Comparison of ENCODE assay signal across 9 cellular contexts in genomic region chr1:6127587-6128163, GRCh38. TPM values are rescaled to one million over a fixed set of nuclear protein-coding genes. Genes with fewer than 3 reads are reported as not detected.
DNase-seq lines count a peak whose midpoint lies in the region; ATAC-seq lines count a peak whose summit lies in the region.
"Had no signal": no experiment of that assay in that cellular context is flagged by ENCODE, and none has a peak within 500 bp of the region (broad histone marks: within the 10 kb centered on the region; RNA-seq: fewer than 3 reads in every experiment).

No MANE protein-coding gene starts in this region.

- CTCF ChIA-PET in CD8-positive, alpha-beta memory T cell (lab: Charles Lee), result no interaction called here
- CTCF ChIA-PET in activated CD4-positive, alpha-beta memory T cell treated with anti-CD3 and anti-CD28 coated beads, Interleukin-2, amount 10 ng/mL, durations not matched to agents 7 days and 5 days (lab: Charles Lee), result no interaction called here

- H3K9me3 ChIP-seq in CD8-positive, alpha-beta memory T cell (ENCODE audit: low read length), result no peaks in the 10 kb centered on the region
- H3K9me3 ChIP-seq in effector memory CD4-positive, alpha-beta T cell (ENCODE audit: control insufficient read depth, low read length), result no peaks in the 10 kb centered on the region

- POLR2A ChIA-PET in CD8-positive, alpha-beta memory T cell (lab: Charles Lee), result no interaction called here
- POLR2A ChIA-PET in activated CD4-positive, alpha-beta memory T cell treated with anti-CD3 and anti-CD28 coated beads, Interleukin-2, amount 10 ng/mL, durations not matched to agents 7 days and 5 days (lab: Charles Lee), result no interaction called here

- H3K27me3 ChIP-seq in CD8-positive, alpha-beta memory T cell (ENCODE audit: insufficient read depth, low read length, poor library complexity, severe bottlenecking), result no peaks in the 10 kb centered on the region
- H3K27me3 ChIP-seq in effector memory CD4-positive, alpha-beta T cell (replicated peaks; ENCODE audit: control insufficient read depth, insufficient read depth, low read length, poor library complexity, severe bottlenecking), result no peaks in the 10 kb centered on the region

- DNase-seq in CD8-positive, alpha-beta memory T cell, result peak; percentile 47 to 75 (median 62)
- DNase-seq in NCI-H1417 treated with DMSO at 0.1 percent for 48 hours (lab: John Stamatoyannopoulos, UW) (peak; percentile 71), naive B cell (peak; percentile 19)
- peak; percentile 76 for DNase-seq in activated CD4-positive, alpha-beta memory T cell treated with anti-CD3 and anti-CD28 coated beads, Interleukin-2, amount 10 ng/mL, durations not matched to agents 7 days and 5 days
- DNase-seq in effector memory CD4-positive, alpha-beta T cell, result peak; percentile 61 to 68 (median 62)
- DNase-seq in stimulated activated CD8-positive, alpha-beta memory T cell treated with anti-CD3 and anti-CD28 coated beads, Interleukin-7, amount 100 ng/mL, for 4 hours (ENCODE audit: low read depth in 2 of 2), result peak; percentile 29 to 59

- peaks cover 3 to 9% of the 10 kb centered on the region in 2 donors for H3K27me3 Mint-ChIP-seq in CD8-positive, alpha-beta memory T cell
- H3K27me3 Mint-ChIP-seq in activated CD4-positive, alpha-beta memory T cell treated with anti-CD3 and anti-CD28 coated beads, Interleukin-2, amount 10 ng/mL, durations not matched to agents 7 days and 5 days, result no peaks in the 10 kb centered on the region
- H3K27me3 Mint-ChIP-seq in naive B cell, result peaks cover 5 to 35% (median 30%) of the 10 kb centered on the region in 3 donors

- ATAC-seq in naive B cell (ENCODE audit: low read depth in 2 of 2) (peak; percentile 75 to 81), HG02759 (IDR thresholded peaks at IDR 0.05; ENCODE audit: unreplicated experiment) (no peak), GM18517 (IDR thresholded peaks at IDR 0.05; ENCODE audit: unreplicated experiment) (no peak)

- no peaks in the 10 kb centered on the region for H3K36me3 ChIP-seq in CD8-positive, alpha-beta memory T cell (ENCODE audit: insufficient read depth, low read length)
- no peaks in the 10 kb centered on the region for H3K36me3 ChIP-seq in effector memory CD4-positive, alpha-beta T cell (ENCODE audit: control insufficient read depth, insufficient read depth, low read length)

- no peak overlapping the region for H3K27ac Mint-ChIP-seq in CD8-positive, alpha-beta memory T cell
- H3K27ac Mint-ChIP-seq in activated CD4-positive, alpha-beta memory T cell treated with anti-CD3 and anti-CD28 coated beads, Interleukin-2, amount 10 ng/mL, durations not matched to agents 7 days and 5 days, result no peak overlapping the region
- H3K27ac Mint-ChIP-seq in naive B cell, result no peak overlapping the region
- H3K27ac Mint-ChIP-seq: nephron had no signal

- no peak overlapping the region for H3K27ac ChIP-seq in CD8-positive, alpha-beta memory T cell (ENCODE audit: low read depth, low read length)
- no peak overlapping the region for H3K27ac ChIP-seq in effector memory CD4-positive, alpha-beta T cell (ENCODE audit: insufficient read depth, low read length, poor library complexity, severe bottlenecking)

- peaks cover 0 to 3% (median 0%) of the 10 kb centered on the region in 5 donors for H3K9me3 Mint-ChIP-seq in CD8-positive, alpha-beta memory T cell
- peaks cover 3% of the 10 kb centered on the region for H3K9me3 Mint-ChIP-seq in activated CD4-positive, alpha-beta memory T cell treated with anti-CD3 and anti-CD28 coated beads, Interleukin-2, amount 10 ng/mL, durations not matched to agents 7 days and 5 days
- H3K9me3 Mint-ChIP-seq in naive B cell, result peaks cover 4 to 10% (median 10%) of the 10 kb centered on the region in 7 donors

- H3K4me1 Mint-ChIP-seq in CD8-positive, alpha-beta memory T cell, result peaks cover 0 to 4% (median 0%) of the 10 kb centered on the region in 3 donors
- H3K4me1 Mint-ChIP-seq in activated CD4-positive, alpha-beta memory T cell treated with anti-CD3 and anti-CD28 coated beads, Interleukin-2, amount 10 ng/mL, durations not matched to agents 7 days and 5 days, result peaks cover 2% of the 10 kb centered on the region
- peaks cover 5 to 14% (median 14%) of the 10 kb centered on the region in 3 donors for H3K4me1 Mint-ChIP-seq in naive B cell
- H3K4me1 Mint-ChIP-seq: nephron had no signal

- H3K36me3 Mint-ChIP-seq in CD8-positive, alpha-beta memory T cell, result no peaks in the 10 kb centered on the region
- H3K36me3 Mint-ChIP-seq in activated CD4-positive, alpha-beta memory T cell treated with anti-CD3 and anti-CD28 coated beads, Interleukin-2, amount 10 ng/mL, durations not matched to agents 7 days and 5 days (ENCODE audit: low read depth), result no peaks in the 10 kb centered on the region
- H3K36me3 Mint-ChIP-seq in naive B cell, result peaks cover 0 to 11% of the 10 kb centered on the region in 2 donors

- peak overlapping the region in 2 of 7 donors; percentile 27 to 50 for H3K4me3 Mint-ChIP-seq in CD8-positive, alpha-beta memory T cell
- H3K4me3 Mint-ChIP-seq in activated CD4-positive, alpha-beta memory T cell treated with anti-CD3 and anti-CD28 coated beads, Interleukin-2, amount 10 ng/mL, durations not matched to agents 7 days and 5 days, result no peak overlapping the region
- peak overlapping the region in 1 of 8 donors; percentile 18 for H3K4me3 Mint-ChIP-seq in naive B cell
- H3K4me3 Mint-ChIP-seq: nephron had no signal

- no peak overlapping the region for H3K4me3 ChIP-seq in CD8-positive, alpha-beta memory T cell (ENCODE audit: low read length)
- H3K4me3 ChIP-seq in effector memory CD4-positive, alpha-beta T cell (ENCODE audit: insufficient read depth, low read depth, low read length, poor library complexity, severe bottlenecking), result no peak overlapping the region

- H3K4me1 ChIP-seq in CD8-positive, alpha-beta memory T cell (ENCODE audit: insufficient read depth, low read length), result no peaks in the 10 kb centered on the region
- no peaks in the 10 kb centered on the region for H3K4me1 ChIP-seq in effector memory CD4-positive, alpha-beta T cell (ENCODE audit: control insufficient read depth, insufficient read depth, low read length, poor library complexity, severe bottlenecking)

RNA-seq across cellular contexts. Expression of gene CHD5, which starts 52.4 kb away (rescaled TPM):
- total RNA-seq in CD8-positive, alpha-beta memory T cell, result under 1 TPM; 0.61 to 0.82 TPM
- polyA plus RNA-seq in CD8-positive, alpha-beta memory T cell, result not detected
- under 1 TPM; 0.10 to 0.18 TPM for total RNA-seq in activated CD4-positive, alpha-beta memory T cell treated with anti-CD3 and anti-CD28 coated beads, Interleukin-2, amount 10 ng/mL, durations not matched to agents 7 days and 5 days
- not detected for polyA plus RNA-seq in naive B cell (ENCODE audit: low read depth in 6 of 6)

Comparison
In these comparisons a context has a peak if more than half of its experiments do, and no peak if none do; other contexts are left out.
1. DNase-seq: peak in every context shown above with its lines; median percentile 76 in activated CD4-positive, alpha-beta memory T cell treated with anti-CD3 and anti-CD28 coated beads, Interleukin-2, amount 10 ng/mL, durations not matched to agents 7 days and 5 days; 71 in NCI-H1417 treated with DMSO at 0.1 percent for 48 hours; 62 in CD8-positive, alpha-beta memory T cell; 62 in effector memory CD4-positive, alpha-beta T cell; 44 in stimulated activated CD8-positive, alpha-beta memory T cell treated with anti-CD3 and anti-CD28 coated beads, Interleukin-7, amount 100 ng/mL, for 4 hours; 19 in naive B cell.
2. ATAC-seq: peak in naive B cell (2 of 2); none in HG02759 (single experiment) and GM18517 (single experiment).